In the genomic region with DNA sequence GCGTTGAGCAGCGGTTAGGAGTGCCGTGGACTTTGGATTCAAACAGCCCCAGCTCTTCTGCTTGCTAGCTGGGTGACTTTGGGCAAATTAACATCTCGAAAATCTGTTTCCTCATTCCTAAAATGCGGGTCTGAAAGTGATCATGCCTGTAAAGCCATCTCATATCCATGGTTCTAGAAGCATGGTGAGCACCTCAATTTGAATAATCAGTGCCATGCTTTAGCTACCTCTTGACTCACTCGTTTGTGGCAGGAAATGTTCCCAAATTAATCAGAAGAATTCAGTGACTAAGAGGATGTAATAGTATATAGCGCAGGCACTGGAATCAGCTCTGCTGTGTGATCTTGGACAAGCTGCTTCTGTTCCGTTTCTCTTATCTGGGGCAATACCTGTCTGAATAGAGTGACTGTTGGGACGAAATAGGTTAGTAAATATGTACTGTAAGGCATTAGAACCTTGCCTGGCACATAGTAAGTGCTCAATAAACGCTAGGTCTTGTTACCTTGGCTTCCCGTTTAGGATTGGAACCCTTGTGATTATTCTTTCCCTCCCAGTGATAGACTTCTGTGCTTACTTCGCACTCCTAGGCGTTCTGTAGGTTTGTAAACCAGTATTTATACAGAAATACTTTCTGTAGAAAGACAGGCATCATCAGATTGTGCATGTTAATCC, we compare ENCODE assay signal across 1 cellular context.
TF ChIP-seq lines count a peak whose summit lies in the region.

No MANE protein-coding gene starts in this region.

TF ChIP-seq in endothelial cell of umbilical vein, 7 proteins besides CTCF, POLR2A, EP300 and RAD21 (continued from another document):
- TF ChIP-seq JUN (IDR thresholded peaks at IDR 0.05; ENCODE audit: borderline replicate concordance, insufficient read depth, insufficient read length, low read depth) (peak; percentile 59), EZH2 (IDR thresholded peaks at IDR 0.05; ENCODE audit: borderline replicate concordance, low read depth, low read length, severe bottlenecking) (no peak), GATA2 (IDR thresholded peaks at IDR 0.05; ENCODE audit: insufficient read depth, insufficient read length, low read depth, low read length) (peak; percentile 52), POLR2AphosphoS5 (IDR thresholded peaks at IDR 0.05; ENCODE audit: insufficient read depth, low read depth, low read length) (peak; percentile 77), FOS (IDR thresholded peaks at IDR 0.05; ENCODE audit: borderline replicate concordance, insufficient read depth, low read length) (peak; percentile 75)
TF ChIP-seq in endothelial cell of umbilical vein: peak in this region for 4.
